In genomic region chr3:187101184-187102072, GRCh38 we compare ENCODE assay signal across 8 cellular contexts. TPM values are rescaled to one million over a fixed set of nuclear protein-coding genes. Genes with fewer than 3 reads are reported as not detected.
DNase-seq lines count a peak whose midpoint lies in the region; ATAC-seq, FAIRE-seq and TF ChIP-seq lines count a peak whose summit lies in the region.

No MANE protein-coding gene starts in this region.

- no TSS peak for BruUV-seq in GM12878 (replicated peaks; lab: Mats Ljungman, UMichigan)

- in situ Hi-C loops in GM12878 (cut with MboI): no loop called here

- no peaks in the 10 kb centered on the region for H3K36me3 ChIP-seq in BLaER1 treated with 17β-estradiol and CSF1 and Interleukin-3, amounts not matched to agents 10 nM and 100 nM
- H3K36me3 ChIP-seq in GM12878 (ENCODE audit: control insufficient read depth in 2 of 2, insufficient read depth in 2 of 2, low read length in 1 of 2): no peaks in the 10 kb centered on the region
- H3K36me3 ChIP-seq in kidney (ENCODE audit: control insufficient read depth in 1 of 2, insufficient read depth in 2 of 2, low read length in 2 of 2): no peaks in the 10 kb centered on the region

- H3K9ac ChIP-seq in BLaER1 treated with 17β-estradiol and CSF1 and Interleukin-3, amounts not matched to agents 10 nM and 100 nM: 0 out of 22 replicates have a peak overlapping the region, but pooled peaks of 1 of the 11 experiments have one; percentile 16
- H3K9ac ChIP-seq in GM12878 (ENCODE audit: control insufficient read depth, insufficient read depth, low read length) (no peak overlapping the region), kidney (ENCODE audit: low read length in 2 of 2) (peak overlapping the region; percentile 16 to 39)

- 81% methylated on average over 9 of the region's 9 CpGs for WGBS in GM12878 (ENCODE audit: insufficient coverage, insufficient replicate concordance, low lambda C conversion rate, missing lambda C conversion rate)

- CTCF ChIA-PET in GM12878 (lab: Yijun Ruan, JAX): interaction anchor here (0.7 to 4.9 kb wide), 7 partner anchors 11 to 485 kb away, joined by 3 to 45 read pairs (median 10); no protein-coding TSS in a partner anchor

- H4K20me1 ChIP-seq in BLaER1 treated with 17β-estradiol and CSF1 and Interleukin-3, amounts not matched to agents 10 nM and 100 nM: no peaks in the 10 kb centered on the region
- H4K20me1 ChIP-seq in GM12878 (ENCODE audit: control insufficient read depth, insufficient read depth): no peaks in the 10 kb centered on the region

- peaks cover 6 to 18% (median 13%) of the 10 kb centered on the region in 10 experiments for H3K4me1 ChIP-seq in BLaER1 treated with 17β-estradiol and CSF1 and Interleukin-3, amounts not matched to agents 10 nM and 100 nM
- 0 out of 2 replicates have a peak, but pooled peaks cover 5% of the 10 kb centered on the region for H3K4me1 ChIP-seq in GM12878 (ENCODE audit: control insufficient read depth, insufficient read depth, low read length)
- peaks cover 3 to 5% of the 10 kb centered on the region in 2 donors for H3K4me1 ChIP-seq in kidney (ENCODE audit: control insufficient read depth in 1 of 2, insufficient read depth in 1 of 2, low read depth in 1 of 2, low read length in 2 of 2)

- H3K9me3 ChIP-seq in BLaER1 treated with 17β-estradiol and CSF1 and Interleukin-3, amounts not matched to agents 10 nM and 100 nM (replicated peaks in 1 of 11): peaks cover 14 to 42% (median 31%) of the 10 kb centered on the region in 11 experiments
- H3K9me3 ChIP-seq in GM12878 (replicated peaks; ENCODE audit: control insufficient read depth, insufficient read depth, low read length) (no peaks in the 10 kb centered on the region; the same call in 1 of the 3 replicates), kidney (ENCODE audit: control insufficient read depth in 1 of 2, low read length in 2 of 2) (no peaks in the 10 kb centered on the region)

- peak; percentile 47 for ATAC-seq in HG02973 (IDR thresholded peaks at IDR 0.05; ENCODE audit: unreplicated experiment)
- peak; percentile 65 for ATAC-seq in GM12878

- no peak overlapping the region; a peak in 1 of 22 replicates for H3K27ac ChIP-seq in BLaER1 treated with 17β-estradiol and CSF1 and Interleukin-3, amounts not matched to agents 10 nM and 100 nM
- H3K27ac ChIP-seq in GM12878 (ENCODE audit: control insufficient read depth, insufficient read depth) (no peak overlapping the region), kidney (ENCODE audit: low read depth in 2 of 2, low read length in 2 of 2) (no peak overlapping the region)

- no peak for TF ChIP-seq EP300 in GM12878 (IDR thresholded peaks at IDR 0.05; ENCODE audit: borderline replicate concordance in 1 of 2, control insufficient read depth in 1 of 2, low read depth in 2 of 2, low read length in 2 of 2)

- DNase-seq in T-helper 1 cell (peak in 4 of 5 donors; percentile 16 to 56 (median 37)), GM12878 (ENCODE audit: low read depth, low spot score) (no peak), kidney (peak; percentile 86), KG1 (lab: John Stamatoyannopoulos, UW) (no peak), RKO (ENCODE audit: low spot score) (no peak)
- peak; percentile 61 for DNase-seq in stimulated activated CD4-positive, alpha-beta T cell treated with anti-CD3 and anti-CD28 coated beads, Interleukin-4, amount 100 ng/mL, for 24 hours

- no peaks in the 10 kb centered on the region for H3K27me3 ChIP-seq in BLaER1 treated with 17β-estradiol and CSF1 and Interleukin-3, amounts not matched to agents 10 nM and 100 nM
- no peaks in the 10 kb centered on the region for H3K27me3 ChIP-seq in GM12878 (replicated peaks in 1 of 2; ENCODE audit: control insufficient read depth in 2 of 2, insufficient read depth in 2 of 2, low read length in 1 of 2)

- TF ChIP-seq CTCF in GM12878 (IDR thresholded peaks at IDR 0.05 in 2 of 3, conservative IDR thresholded peaks at IDR 0.05 in 1 of 3; ENCODE audit: control insufficient read depth in 2 of 3, extremely low read depth in 1 of 3, insufficient read depth in 1 of 3, low read depth in 3 of 3, low read length in 3 of 3): no peak
- TF ChIP-seq CTCF in kidney (IDR thresholded peaks at IDR 0.05; ENCODE audit: borderline replicate concordance, extremely low read depth, insufficient read depth): no peak

- intact Hi-C loops in GM12878 (cut with micrococcal nuclease; ENCODE audit: unreplicated experiment): no loop called here
- intact Hi-C loops in kidney (cut with DNase I): no loop called here

- no peak for TF ChIP-seq POLR2A in GM12878 (IDR thresholded peaks at IDR 0.05; ENCODE audit: low read depth, low read length)

- POLR2A ChIA-PET in GM12878 (lab: Charles Lee): no interaction called here

- TF ChIP-seq RAD21 in GM12878 (IDR thresholded peaks at IDR 0.05; ENCODE audit: insufficient read depth, low read depth, low read length): no peak

- RAD21 ChIA-PET in GM12878 (lab: Charles Lee; ENCODE audit: unreplicated experiment): interaction anchor here (1.0 to 1.8 kb wide), 5 partner anchors 12 to 252 kb away, joined by 3 to 6 read pairs (median 4); partner anchors contain the start of gene RPL39L

- no peak overlapping the region for H3K4me3 ChIP-seq in BLaER1 treated with 17β-estradiol and CSF1 and Interleukin-3, amounts not matched to agents 10 nM and 100 nM
- H3K4me3 ChIP-seq in GM12878: no peak overlapping the region
- H3K4me3 ChIP-seq in kidney (ENCODE audit: low read length in 2 of 2): peak overlapping the region; percentile 53 to 64

- H3K79me2 ChIP-seq in GM12878 (ENCODE audit: control insufficient read depth, insufficient read depth, low read length): no peaks in the 10 kb centered on the region

- H3K4me2 ChIP-seq in BLaER1 treated with 17β-estradiol and CSF1 and Interleukin-3, amounts not matched to agents 10 nM and 100 nM: peak overlapping the region; percentile 10 to 67 (median 38); a peak in 20 of 22 replicates
- no peak overlapping the region for H3K4me2 ChIP-seq in GM12878 (ENCODE audit: control insufficient read depth, insufficient read depth)

- peak; percentile 52 for FAIRE-seq in GM12878 (lab: Jason Lieb, UNC)
- FAIRE-seq in kidney (lab: Jason Lieb, UNC): no peak

- SMC1A ChIA-PET in GM12878 (lab: Charles Lee; ENCODE audit: uncharacterized antibody, unreplicated experiment): interaction anchor here (0.6 to 2.9 kb wide), 13 partner anchors 8 to 252 kb away, joined by 3 to 13 read pairs (median 3); no protein-coding TSS in a partner anchor

- peak overlapping the region; percentile 38; the same call in 1 of the 2 replicates for H2AFZ ChIP-seq in GM12878 (ENCODE audit: control insufficient read depth, low read depth, low read length)

TF ChIP-seq in GM12878, 131 proteins besides CTCF, POLR2A, EP300 and RAD21:
- peak; percentile 62 for TF ChIP-seq RUNX3 (IDR thresholded peaks at IDR 0.05; ENCODE audit: low read length)
- TF ChIP-seq EED (IDR thresholded peaks at IDR 0.05; ENCODE audit: low read depth): peak; percentile 33; the same call in 1 of the 2 replicates
- no peak for TF ChIP-seq POU2F2 (IDR thresholded peaks at IDR 0.05; ENCODE audit: borderline replicate concordance, low read depth, low read length)
- no peak for TF ChIP-seq CHD2 (IDR thresholded peaks at IDR 0.05; ENCODE audit: borderline replicate concordance, low read depth, low read length)
TF ChIP-seq in GM12878: peak in this region for 2.

RNA-seq across cellular contexts. Expression of gene RPL39L, which starts 37.9 kb away (rescaled TPM):
- total RNA-seq in GM12878 (2013; cell fraction: nucleolus; rRNA removed): 1.4 TPM in 1 of 2 replicates, not detected in the other
- total RNA-seq in GM12878 (2014; rRNA removed) (54.3 and 54.4 TPM in 2 replicates), GM12878 (2014; rRNA removed; fragmentation: Illumina TruSeq; extraction: Trizol) (25.2 and 28.8 TPM in 2 replicates), GM12878 (2021) (20.4 and 22.1 TPM in 2 replicates), kidney (5.7 TPM)
- polyA plus RNA-seq in GM12878 (2011; ENCODE audit: low read depth): 9.6 TPM
- polyA plus RNA-seq in GM12878 (2011; rRNA removed) (16.5 and 17.4 TPM in 2 replicates), GM12878 (2014; fragmentation: Illumina TruSeq; extraction: Trizol) (23.1 and 27.5 TPM in 2 replicates), GM12878 (2014; fragmentation: Nextera tagmentation; extraction: Ambion mirVana) (10 to 100 TPM; 12.5 to 33.7 TPM), GM12878 (2014; rRNA removed) (46.6 and 50.1 TPM in 2 replicates), GM12878 (2016; fragmentation: Nextera tagmentation; extraction: Ambion mirVana) (10 to 100 TPM; 59.6 to 67.8 TPM), kidney (ENCODE audit: insufficient read depth, low read depth, low replicate concordance) (10.9 TPM)
- polyA plus RNA-seq in GM12878 (2011; cell fraction: cytosol; rRNA removed): 10.2 TPM in 2 replicates
- 3.1 and 4.6 TPM in 2 replicates for polyA plus RNA-seq in GM12878 (2011; cell fraction: nucleus; rRNA removed)
- polyA plus RNA-seq in GM12878 (2012): 21.7 and 24.8 TPM in 2 replicates
- 2.2 and 5.2 TPM in 2 replicates for polyA minus RNA-seq in GM12878 (2011; rRNA and poly(A)+ RNA removed)
- 4.2 and 5.9 TPM in 2 replicates for polyA minus RNA-seq in GM12878 (2011; cell fraction: cytosol; rRNA and poly(A)+ RNA removed)
- polyA minus RNA-seq in GM12878 (2011; cell fraction: nucleus; rRNA and poly(A)+ RNA removed): 1.9 and 9.0 TPM in 2 replicates

Comparison
In these comparisons a context has a peak if more than half of its experiments do, and no peak if none do; other contexts are left out.
1. H3K4me3 ChIP-seq: peak in kidney (2 of 2); none in BLaER1 treated with 17β-estradiol and CSF1 and Interleukin-3, amounts not matched to agents 10 nM and 100 nM (0 of 10) and GM12878 (single experiment).
2. DNase-seq: peak in T-helper 1 cell (4 of 5), kidney (single experiment) and stimulated activated CD4-positive, alpha-beta T cell treated with anti-CD3 and anti-CD28 coated beads, Interleukin-4, amount 100 ng/mL, for 24 hours (single experiment); none in GM12878 (single experiment), KG1 (single experiment) and RKO (single experiment).